Comparison of ENCODE assay signal across 30 cellular contexts in the genomic region with DNA sequence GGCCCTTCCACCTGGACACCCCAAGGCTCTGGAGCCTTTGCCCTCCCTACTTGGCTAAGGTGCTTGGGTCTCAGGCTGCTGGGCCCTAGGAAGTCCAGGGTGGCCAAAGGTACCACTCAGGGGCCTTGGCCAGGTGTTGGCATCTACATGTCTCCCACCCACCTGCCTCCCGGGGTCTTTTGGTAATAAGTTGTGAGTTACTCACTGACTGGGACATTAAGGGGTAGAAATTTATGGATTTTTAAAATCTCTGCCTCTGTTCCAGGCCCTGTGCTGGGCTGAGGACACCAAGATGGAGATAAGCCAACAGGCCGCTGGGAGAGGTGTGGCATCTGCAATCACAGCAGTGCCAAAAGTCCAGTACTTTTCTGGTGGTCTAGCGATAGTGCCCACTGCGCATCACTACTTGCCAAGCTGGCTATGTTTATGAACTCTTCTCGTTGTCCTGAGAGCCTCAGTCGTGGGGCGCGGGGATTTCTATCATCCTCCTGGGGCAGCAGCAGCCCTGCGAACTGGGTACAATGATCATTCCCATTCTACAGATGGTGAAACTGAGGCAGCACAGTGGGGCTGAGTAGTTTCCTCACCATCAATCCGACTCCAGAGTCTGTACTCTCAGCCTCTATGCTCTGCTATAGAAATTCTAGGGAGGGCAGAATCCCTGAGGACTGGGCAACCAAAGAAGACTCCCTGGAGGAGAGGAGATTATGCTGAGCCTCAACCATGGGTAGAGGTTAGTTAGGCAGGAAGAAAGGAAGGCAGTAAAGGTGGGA. TPM values are rescaled to one million over a fixed set of nuclear protein-coding genes. Genes with fewer than 3 reads are reported as not detected.
"Had no signal": no experiment of that assay in that cellular context is flagged by ENCODE, and none has a peak within 500 bp of the region (broad histone marks: within the 10 kb centered on the region; RNA-seq: fewer than 3 reads in every experiment).

No MANE protein-coding gene starts in this region.

- H3K9me3 ChIP-seq: lower lobe of right lung, pancreas, psoas muscle, stomach, testis, thyroid gland, transverse colon, uterus had no signal

- DNase-seq: heart right ventricle; islet precursor cell; left ventricle myocardium superior; mammary epithelial cell; mesenchymal stem cell; naive thymus-derived CD8-positive, alpha-beta T cell; nucleus accumbens; psoas muscle; stimulated activated CD4-positive, alpha-beta T cell treated with anti-CD3 and anti-CD28 coated beads, Interleukin-12 subunit alpha, Interleukin-12 subunit beta, amount 100 ng/mL, for 4 hours; stimulated activated CD4-positive, alpha-beta T cell treated with anti-CD3 and anti-CD28 coated beads, Interleukin-15, amount 100 ng/mL, for 24 hours; stimulated activated CD4-positive, alpha-beta T cell treated with anti-CD3 and anti-CD28 coated beads, Interleukin-2, amount 100 ng/mL, for 24 hours; stimulated activated CD4-positive, alpha-beta T cell treated with anti-CD3 and anti-CD28 coated beads, Interleukin-4, amount 100 ng/mL, for 1 hour; stimulated activated naive B cell treated with anti-CD40 and anti-IgM and Interleukin-4, amounts not matched to agents 10 μg/mL and 1 μg/mL and 100 μg/mL, for 72 hours; stimulated activated naive CD8-positive, alpha-beta T cell treated with anti-CD3 and anti-CD28 coated beads, Interleukin-15, Interleukin-2, amounts not matched to agents 100 U/mL and 50 U/mL, for 24 hours; stomach; testis; thyroid gland; transverse colon; uterus had no signal

- H3K4me1 ChIP-seq: lower lobe of right lung, pancreas, stomach, testis, transverse colon, uterus had no signal

- ATAC-seq: heart right ventricle; left ventricle myocardium superior; lower lobe of right lung; naive thymus-derived CD8-positive, alpha-beta T cell; pancreas; psoas muscle; stimulated activated naive B cell treated with anti-CD40 and anti-IgM and Interleukin-4, amounts not matched to agents 10 μg/mL and 1 μg/mL and 100 μg/mL, for 72 hours; stimulated activated naive CD8-positive, alpha-beta T cell treated with anti-CD3 and anti-CD28 coated beads, Interleukin-15, Interleukin-2, amounts not matched to agents 100 U/mL and 50 U/mL, for 24 hours had no signal

- H3K36me3 Mint-ChIP-seq: naive thymus-derived CD8-positive, alpha-beta T cell; stimulated activated naive B cell treated with anti-CD40 and anti-IgM and Interleukin-4, amounts not matched to agents 10 μg/mL and 1 μg/mL and 100 μg/mL, for 72 hours had no signal

- H3K27me3 ChIP-seq: heart right ventricle, hepatocyte, pancreas, stomach, testis, thyroid gland, transverse colon, uterus had no signal

- H3K9me3 Mint-ChIP-seq: naive thymus-derived CD8-positive, alpha-beta T cell; neural crest cell; stimulated activated naive B cell treated with anti-CD40 and anti-IgM and Interleukin-4, amounts not matched to agents 10 μg/mL and 1 μg/mL and 100 μg/mL, for 72 hours had no signal

- H3K27me3 Mint-ChIP-seq: naive thymus-derived CD8-positive, alpha-beta T cell; stimulated activated naive B cell treated with anti-CD40 and anti-IgM and Interleukin-4, amounts not matched to agents 10 μg/mL and 1 μg/mL and 100 μg/mL, for 72 hours had no signal

- H3K36me3 ChIP-seq: heart right ventricle, lower lobe of right lung, pancreas, stomach, thyroid gland, transverse colon, uterus had no signal

- H3K4me3 Mint-ChIP-seq: naive thymus-derived CD8-positive, alpha-beta T cell; nephron; neural crest cell; stimulated activated naive B cell treated with anti-CD40 and anti-IgM and Interleukin-4, amounts not matched to agents 10 μg/mL and 1 μg/mL and 100 μg/mL, for 72 hours had no signal

- H3K4me3 ChIP-seq: heart right ventricle, hepatocyte, lower lobe of right lung, pancreas, psoas muscle, smooth muscle cell, stomach, testis, thyroid gland, transverse colon, uterus had no signal

- H3K4me1 Mint-ChIP-seq: neural crest cell had no signal

- H3K27ac ChIP-seq: heart right ventricle, hepatocyte, lower lobe of right lung, pancreas, psoas muscle, stomach, testis, thyroid gland, transverse colon, uterus had no signal

- H3K27ac Mint-ChIP-seq: naive thymus-derived CD8-positive, alpha-beta T cell; nephron; stimulated activated naive B cell treated with anti-CD40 and anti-IgM and Interleukin-4, amounts not matched to agents 10 μg/mL and 1 μg/mL and 100 μg/mL, for 72 hours had no signal

RNA-seq across cellular contexts. Expression of a gene that starts 36.2 kb away (rescaled TPM):
- total RNA-seq: heart right ventricle; hepatocyte; kidney epithelial cell; left ventricle myocardium superior; lower lobe of right lung; mammary epithelial cell; mucosa of gallbladder; naive thymus-derived CD8-positive, alpha-beta T cell; neural crest cell; osteoblast; pancreas; psoas muscle; skeletal muscle tissue; smooth muscle cell; stomach; thyroid gland; transverse colon; ureter; uterus had no signal
- polyA plus RNA-seq: heart right ventricle; hepatocyte; mammary epithelial cell; naive thymus-derived CD8-positive, alpha-beta T cell; pancreas; psoas muscle; smooth muscle cell; stomach had no signal
